ENCODE assay signal across 14 cellular contexts in genomic region chr1:112904831-112905227, GRCh38. TPM values are rescaled to one million over a fixed set of nuclear protein-coding genes. Genes with fewer than 3 reads are reported as not detected.
DNase-seq lines count a peak whose midpoint lies in the region; ATAC-seq, FAIRE-seq and TF ChIP-seq lines count a peak whose summit lies in the region.
"Had no signal": no experiment of that assay in that cellular context is flagged by ENCODE, and none has a peak within 500 bp of the region (broad histone marks: within the 10 kb centered on the region; RNA-seq: fewer than 3 reads in every experiment).

No MANE protein-coding gene starts in this region.

- H3K9me3 ChIP-seq in mucosa of descending colon, result no peaks in the 10 kb centered on the region
- H3K9me3 ChIP-seq in uterus, result no peaks in the 10 kb centered on the region
- H3K9me3 ChIP-seq: vagina had no signal

- H3K4me3 ChIP-seq in mucosa of descending colon (no peak overlapping the region), uterus (no peak overlapping the region)
- H3K4me3 ChIP-seq: vagina had no signal

- no peak overlapping the region for H3K4me3 Mint-ChIP-seq in stimulated activated naive CD8-positive, alpha-beta T cell treated with anti-CD3 and anti-CD28 coated beads, Interleukin-15, Interleukin-2, amounts not matched to agents 100 ng/mL and 50 ng/mL, for 24 hours

- no peaks in the 10 kb centered on the region for H3K27me3 Mint-ChIP-seq in stimulated activated naive CD8-positive, alpha-beta T cell treated with anti-CD3 and anti-CD28 coated beads, Interleukin-15, Interleukin-2, amounts not matched to agents 100 ng/mL and 50 ng/mL, for 24 hours

- no peaks in the 10 kb centered on the region for H3K9me3 Mint-ChIP-seq in stimulated activated naive CD8-positive, alpha-beta T cell treated with anti-CD3 and anti-CD28 coated beads, Interleukin-15, Interleukin-2, amounts not matched to agents 100 ng/mL and 50 ng/mL, for 24 hours

- FAIRE-seq in urothelium cell line (lab: Jason Lieb, UNC), result no peak
- FAIRE-seq: colon had no signal

- peaks cover 21% of the 10 kb centered on the region for H3K4me1 ChIP-seq in mucosa of descending colon (ENCODE audit: low read depth)
- peaks cover 0 to 6% of the 10 kb centered on the region in 2 donors for H3K4me1 ChIP-seq in uterus

- no peaks in the 10 kb centered on the region for H3K27me3 ChIP-seq in uterus
- H3K27me3 ChIP-seq: vagina had no signal

- peaks cover 37% of the 10 kb centered on the region for H3K4me1 Mint-ChIP-seq in stimulated activated naive CD8-positive, alpha-beta T cell treated with anti-CD3 and anti-CD28 coated beads, Interleukin-15, Interleukin-2, amounts not matched to agents 100 ng/mL and 50 ng/mL, for 24 hours (ENCODE audit: low read depth)

- no peak for TF ChIP-seq POLR2A in uterus (IDR thresholded peaks at IDR 0.05)

- DNase-seq in stimulated activated naive CD8-positive, alpha-beta T cell treated with anti-CD3 and anti-CD28 coated beads, Interleukin-15, Interleukin-2, amounts not matched to agents 100 U/mL and 50 U/mL, for 24 hours, result no peak
- DNase-seq in epithelial cell of prostate (ENCODE audit: low read depth, low spot score), result no peak
- DNase-seq in mucosa of descending colon, result peak; percentile 63 to 80 (median 71)
- no peak for DNase-seq in uterus
- no peak for DNase-seq in urothelium cell line (ENCODE audit: low spot score)
- DNase-seq in cerebellar nuclear complex (lab: John Stamatoyannopoulos, UW), result no peak
- DNase-seq: activated naive CD4-positive, alpha-beta T cell treated with Interleukin-2 at 50 U/mL for 16 hours; NCI-H526 treated with DMSO at 0.1 percent for 48 hours had no signal

- H3K36me3 Mint-ChIP-seq in stimulated activated naive CD8-positive, alpha-beta T cell treated with anti-CD3 and anti-CD28 coated beads, Interleukin-15, Interleukin-2, amounts not matched to agents 100 ng/mL and 50 ng/mL, for 24 hours (ENCODE audit: low read depth), result peaks cover 5% of the 10 kb centered on the region

- TF ChIP-seq CTCF in mucosa of descending colon (IDR thresholded peaks at IDR 0.05) (no peak), uterus (IDR thresholded peaks at IDR 0.05) (no peak)

- H3K27ac Mint-ChIP-seq in stimulated activated naive CD8-positive, alpha-beta T cell treated with anti-CD3 and anti-CD28 coated beads, Interleukin-15, Interleukin-2, amounts not matched to agents 100 ng/mL and 50 ng/mL, for 24 hours, result peak overlapping the region; percentile 82

- intact Hi-C loops in mucosa of descending colon (cut with DNase I, micrococcal nuclease), result no loop called here
- intact Hi-C loops in uterus (cut with DNase I; ENCODE audit: low total_unique reads), result no loop called here

- no peak for ATAC-seq in stimulated activated naive CD8-positive, alpha-beta T cell treated with anti-CD3 and anti-CD28 coated beads, Interleukin-15, Interleukin-2, amounts not matched to agents 100 U/mL and 50 U/mL, for 24 hours
- ATAC-seq in mucosa of descending colon (peak; percentile 94), GM19328 (IDR thresholded peaks at IDR 0.05; ENCODE audit: unreplicated experiment) (no peak)
- ATAC-seq: sciatic nerve, SK-N-SH treated with all-trans-retinoic acid at 6 μM for 48 hours had no signal

- no peaks in the 10 kb centered on the region for H3K36me3 ChIP-seq in mucosa of descending colon (ENCODE audit: low read depth)
- H3K36me3 ChIP-seq in uterus, result no peaks in the 10 kb centered on the region
- H3K36me3 ChIP-seq: vagina had no signal

- peak overlapping the region; percentile 88 for H3K27ac ChIP-seq in epithelial cell of prostate
- peak overlapping the region; percentile 63 to 76 for H3K27ac ChIP-seq in uterus

RNA-seq across cellular contexts. Expression of gene SLC16A1, which starts 51.2 kb away (rescaled TPM):
- total RNA-seq in mucosa of descending colon (100 to 1,000 TPM in 1 of 3 donors, 10 to 100 TPM in 2; 71.2 to 172 (median 88.0) TPM), uterus (10 to 100 TPM; 12.6 to 76.3 (median 39.5) TPM)

Comparison
In these comparisons a context has a peak if more than half of its experiments do, and no peak if none do; other contexts are left out.
1. DNase-seq: peak in mucosa of descending colon (3 of 3); none in stimulated activated naive CD8-positive, alpha-beta T cell treated with anti-CD3 and anti-CD28 coated beads, Interleukin-15, Interleukin-2, amounts not matched to agents 100 U/mL and 50 U/mL, for 24 hours (single experiment), epithelial cell of prostate (single experiment), uterus (0 of 2), urothelium cell line (single experiment) and cerebellar nuclear complex (0 of 2).